In the genomic region with DNA sequence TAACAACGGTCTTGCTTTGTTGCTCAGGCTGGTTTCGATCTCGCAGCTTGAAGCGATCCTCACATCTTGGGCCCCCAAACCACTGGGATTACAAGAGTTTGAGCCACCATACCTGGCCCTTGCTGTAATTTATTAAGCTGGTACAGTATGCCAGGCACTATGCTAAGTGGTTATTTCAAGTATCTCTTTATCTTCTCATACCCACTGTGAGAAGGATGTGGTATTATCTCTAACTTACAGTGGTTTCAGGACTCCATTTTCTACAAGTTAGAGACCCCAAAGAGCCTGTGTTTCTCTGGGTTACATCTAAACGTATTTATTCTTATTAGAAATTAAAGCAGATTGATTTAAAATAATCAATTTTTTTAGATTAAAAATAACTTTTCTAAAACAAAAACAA, we compare ENCODE assay signal across 29 cellular contexts.
"Had no signal": no experiment of that assay in that cellular context is flagged by ENCODE, and none has a peak within 500 bp of the region (broad histone marks: within the 10 kb centered on the region; RNA-seq: fewer than 3 reads in every experiment).

No MANE protein-coding gene starts in this region.

- H3K4me2 ChIP-seq: hepatocyte had no signal

- H3K27ac Mint-ChIP-seq: dendritic cell treated with granulocyte-macrophage colony-stimulating factor and Interleukin-4, amounts not matched to agents 40 ng/mL and 50 ng/mL, for 4 days; effector memory CD8-positive, alpha-beta T cell; endodermal cell had no signal

- H3K9me3 ChIP-seq: colonic mucosa, esophagus muscularis mucosa, esophagus squamous epithelium, gastrocnemius medialis, gastroesophageal sphincter, heart left ventricle, heart right ventricle had no signal

- H3K27ac ChIP-seq: colonic mucosa, coronary artery, dorsolateral prefrontal cortex, epithelial cell of prostate, esophagus muscularis mucosa, esophagus squamous epithelium, foreskin keratinocyte, gastrocnemius medialis, gastroesophageal sphincter, heart left ventricle, heart right ventricle, hepatocyte had no signal

- H3K27me3 Mint-ChIP-seq: dendritic cell treated with granulocyte-macrophage colony-stimulating factor and Interleukin-4, amounts not matched to agents 40 ng/mL and 50 ng/mL, for 4 days; effector memory CD8-positive, alpha-beta T cell had no signal

- H3K4me1 Mint-ChIP-seq: endodermal cell had no signal

- ATAC-seq: effector memory CD8-positive, alpha-beta T cell; esophagus mucosa; foreskin keratinocyte; gastrocnemius medialis; gastroesophageal sphincter; heart left ventricle; heart right ventricle had no signal

- H3K4me1 ChIP-seq: colonic mucosa, foreskin keratinocyte, gastrocnemius medialis, gastroesophageal sphincter, heart left ventricle, heart right ventricle had no signal

- H3K79me2 ChIP-seq: hepatocyte had no signal

- H2AFZ ChIP-seq: hepatocyte had no signal

- H3K4me3 ChIP-seq: colonic mucosa, coronary artery, dorsolateral prefrontal cortex, esophagus muscularis mucosa, esophagus squamous epithelium, gastrocnemius medialis, gastroesophageal sphincter, heart left ventricle, heart right ventricle, hepatocyte had no signal

- FAIRE-seq: endometrium, endothelial cell of umbilical vein, frontal cortex had no signal

- H3K4me3 Mint-ChIP-seq: dendritic cell treated with granulocyte-macrophage colony-stimulating factor and Interleukin-4, amounts not matched to agents 40 ng/mL and 50 ng/mL, for 4 days; effector memory CD8-positive, alpha-beta T cell; endodermal cell had no signal

- H3K27me3 ChIP-seq: colonic mucosa, dorsolateral prefrontal cortex, esophagus muscularis mucosa, esophagus squamous epithelium, foreskin keratinocyte, gastrocnemius medialis, gastroesophageal sphincter, heart left ventricle, heart right ventricle, hepatocyte had no signal

- H3K9me3 Mint-ChIP-seq: dendritic cell treated with granulocyte-macrophage colony-stimulating factor and Interleukin-4, amounts not matched to agents 40 ng/mL and 50 ng/mL, for 4 days; effector memory CD8-positive, alpha-beta T cell; endodermal cell had no signal

- DNase-seq: colonic mucosa; cortex of kidney; dermis blood vessel endothelial cell; dorsolateral prefrontal cortex; effector CD4-positive, alpha-beta T cell; effector CD8-positive, alpha-beta T cell; effector memory CD4-positive, alpha-beta T cell; effector memory CD8-positive, alpha-beta T cell; endodermal cell; erythroblast; esophagus squamous epithelium; foreskin fibroblast; foreskin keratinocyte; foreskin melanocyte; gastrocnemius medialis; glutamatergic neuron; head of caudate nucleus; heart left ventricle; heart right ventricle had no signal
